ENCODE assay signal across 21 cellular contexts in the genomic region with DNA sequence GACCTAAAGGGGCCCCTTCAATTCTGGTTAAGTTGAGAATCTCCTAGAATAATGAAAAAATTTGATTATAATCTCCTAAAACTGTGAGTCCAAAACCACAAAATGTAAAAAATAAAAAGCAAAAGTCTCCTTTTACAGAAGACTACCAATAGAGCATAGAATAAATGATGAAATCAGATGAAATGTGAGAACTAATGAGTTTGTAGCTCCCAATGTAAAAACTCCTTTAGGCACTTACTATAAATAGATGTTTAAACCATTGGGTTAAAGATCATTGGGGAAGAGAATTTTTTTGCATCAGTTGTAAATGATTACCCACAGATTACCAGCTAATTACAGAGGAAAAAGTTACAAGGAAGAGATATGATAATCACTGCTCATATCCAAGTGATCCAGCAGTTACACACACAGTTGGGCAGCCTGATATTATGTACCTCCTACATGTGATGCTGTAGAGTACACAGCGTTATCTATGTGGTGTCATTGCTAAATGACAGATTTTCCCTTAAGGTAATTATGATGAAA.
A peak's percentile ranks its signal among the peaks of the same experiment; 100 is the strongest.
DNase-seq lines count a peak whose midpoint lies in the region; ATAC-seq and TF ChIP-seq lines count a peak whose summit lies in the region.
"Had no signal": no experiment of that assay in that cellular context is flagged by ENCODE, and none has a peak within 500 bp of the region (broad histone marks: within the 10 kb centered on the region; RNA-seq: fewer than 3 reads in every experiment).

No MANE protein-coding gene starts in this region.

- H3K4me3 Mint-ChIP-seq in mesothelial cell of epicardium = no peak overlapping the region
- H3K4me3 Mint-ChIP-seq in CD8-positive, alpha-beta memory T cell = no peak overlapping the region
- H3K4me3 Mint-ChIP-seq: activated CD8-positive, alpha-beta T cell treated with anti-CD3 and anti-CD28 coated beads, Interleukin-2, amount 10 ng/mL, durations not matched to agents 7 days and 5 days; activated T-cell treated with anti-CD3 and anti-CD28 coated beads, Interleukin-2, amount 50 U/mL, for 4 hours; CD8-positive, alpha-beta T cell; stimulated activated effector memory CD8-positive, alpha-beta T cell treated with anti-CD3 and anti-CD28 coated beads, Interleukin-12 subunit alpha, Interleukin-12 subunit beta, amount 100 ng/mL, for 72 hours had no signal

- CTCF ChIA-PET in CD8-positive, alpha-beta memory T cell (lab: Charles Lee) = no interaction called here

- no peaks in the 10 kb centered on the region for H3K27me3 Mint-ChIP-seq in mesothelial cell of epicardium (ENCODE audit: low read depth)
- no peaks in the 10 kb centered on the region for H3K27me3 Mint-ChIP-seq in CD8-positive, alpha-beta memory T cell

- no peaks in the 10 kb centered on the region for H3K36me3 ChIP-seq in CD8-positive, alpha-beta memory T cell (ENCODE audit: insufficient read depth, low read length)
- H3K36me3 ChIP-seq: prostate gland, suprapubic skin had no signal

- DNase-seq in Caki2 (ENCODE audit: low read depth) (peak; percentile 8), NCI-H460 (ENCODE audit: extremely low read depth, low read depth) (peak; percentile 15), dedifferentiated amniotic fluid mesenchymal stem cell (ENCODE audit: extremely low spot score) (peak; percentile 96), mesothelial cell of epicardium (ENCODE audit: low spot score in 2 of 2, unreplicated experiment in 2 of 2) (no peak), glomerular visceral epithelial cell (ENCODE audit: extremely low spot score) (no peak)
- no peak for DNase-seq in CD8-positive, alpha-beta memory T cell
- DNase-seq: activated CD4-positive, CD25-positive, alpha-beta regulatory T cell treated with anti-CD3 and anti-CD28 coated beads, Interleukin-2, amount 50 U/mL, for 72 hours; activated CD8-positive, alpha-beta T cell treated with anti-CD3 and anti-CD28 coated beads, Interleukin-2, amount 10 ng/mL, durations not matched to agents 7 days and 5 days; activated naive CD4-positive, alpha-beta T cell treated with Interleukin-2 at 50 U/mL for 16 hours; activated T-cell treated with anti-CD3 and anti-CD28 coated beads, Interleukin-2, amount 50 U/mL, for 4 hours; amygdala; CD8-positive, alpha-beta T cell; mammary epithelial cell; NCI-H1105 treated with DMSO at 0.1 percent for 48 hours; NCI-H2081; NCI-H510A; stimulated activated CD4-positive, alpha-beta T cell treated with anti-CD3 and anti-CD28 coated beads, Interleukin-2, amount 100 ng/mL, for 24 hours had no signal

- H3K4me1 ChIP-seq in CD8-positive, alpha-beta memory T cell (ENCODE audit: insufficient read depth, low read length) = no peaks in the 10 kb centered on the region
- H3K4me1 ChIP-seq: prostate gland, suprapubic skin had no signal

- ATAC-seq in GM19467 (IDR thresholded peaks at IDR 0.05; ENCODE audit: unreplicated experiment) = no peak
- ATAC-seq: activated CD8-positive, alpha-beta T cell treated with anti-CD3 and anti-CD28 coated beads, Interleukin-2, amount 10 ng/mL, durations not matched to agents 7 days and 5 days; activated T-cell treated with anti-CD3 and anti-CD28 coated beads, Interleukin-2, amount 50 U/mL, for 4 hours; CD8-positive, alpha-beta T cell; stimulated activated effector memory CD8-positive, alpha-beta T cell treated with anti-CD3 and anti-CD28 coated beads, Interleukin-12 subunit alpha, Interleukin-12 subunit beta, amount 100 ng/mL, for 72 hours had no signal

- no peaks in the 10 kb centered on the region for H3K9me3 Mint-ChIP-seq in mesothelial cell of epicardium
- peaks cover 4 to 11% (median 7%) of the 10 kb centered on the region in 5 donors for H3K9me3 Mint-ChIP-seq in CD8-positive, alpha-beta memory T cell
- H3K9me3 Mint-ChIP-seq: activated T-cell treated with anti-CD3 and anti-CD28 coated beads, Interleukin-2, amount 50 U/mL, for 4 hours had no signal

- no peaks in the 10 kb centered on the region for H3K9me3 ChIP-seq in CD8-positive, alpha-beta memory T cell (ENCODE audit: low read length)
- H3K9me3 ChIP-seq: prostate gland, suprapubic skin had no signal

- POLR2A ChIA-PET in CD8-positive, alpha-beta memory T cell (lab: Charles Lee) = no interaction called here

- TF ChIP-seq CTCF in mesothelial cell of epicardium (IDR thresholded peaks at IDR 0.05; ENCODE audit: unreplicated experiment) = no peak

- peak overlapping the region; percentile 41 for H3K27ac Mint-ChIP-seq in mesothelial cell of epicardium
- peak overlapping the region in 1 of 8 donors; percentile 5 for H3K27ac Mint-ChIP-seq in CD8-positive, alpha-beta memory T cell
- H3K27ac Mint-ChIP-seq: activated CD8-positive, alpha-beta T cell treated with anti-CD3 and anti-CD28 coated beads, Interleukin-2, amount 10 ng/mL, durations not matched to agents 7 days and 5 days; CD8-positive, alpha-beta T cell; stimulated activated effector memory CD8-positive, alpha-beta T cell treated with anti-CD3 and anti-CD28 coated beads, Interleukin-12 subunit alpha, Interleukin-12 subunit beta, amount 100 ng/mL, for 72 hours had no signal

- H3K27ac ChIP-seq in CD8-positive, alpha-beta memory T cell (ENCODE audit: low read depth, low read length) = no peak overlapping the region
- H3K27ac ChIP-seq: prostate gland, suprapubic skin had no signal

- peaks cover 35% of the 10 kb centered on the region for H3K4me1 Mint-ChIP-seq in mesothelial cell of epicardium
- no peaks in the 10 kb centered on the region for H3K4me1 Mint-ChIP-seq in CD8-positive, alpha-beta memory T cell
- H3K4me1 Mint-ChIP-seq: stimulated activated effector memory CD8-positive, alpha-beta T cell treated with anti-CD3 and anti-CD28 coated beads, Interleukin-12 subunit alpha, Interleukin-12 subunit beta, amount 100 ng/mL, for 72 hours had no signal

- in situ Hi-C loops in Caki2 (cut with HindIII; ENCODE audit: low pct_unique_long_range_greater_than_20kb, low sequenced_read_pairs) = no loop called here

- no peak overlapping the region for H3K4me3 ChIP-seq in CD8-positive, alpha-beta memory T cell (ENCODE audit: low read length)
- H3K4me3 ChIP-seq: prostate gland, suprapubic skin had no signal

- no peaks in the 10 kb centered on the region for H3K36me3 Mint-ChIP-seq in mesothelial cell of epicardium
- H3K36me3 Mint-ChIP-seq in CD8-positive, alpha-beta memory T cell = no peaks in the 10 kb centered on the region
- H3K36me3 Mint-ChIP-seq: CD8-positive, alpha-beta T cell; stimulated activated effector memory CD8-positive, alpha-beta T cell treated with anti-CD3 and anti-CD28 coated beads, Interleukin-12 subunit alpha, Interleukin-12 subunit beta, amount 100 ng/mL, for 72 hours had no signal

- H3K27me3 ChIP-seq in CD8-positive, alpha-beta memory T cell (ENCODE audit: insufficient read depth, low read length, poor library complexity, severe bottlenecking) = no peaks in the 10 kb centered on the region
- H3K27me3 ChIP-seq: suprapubic skin had no signal

Comparison
In these comparisons a context has a peak if more than half of its experiments do, and no peak if none do; other contexts are left out.
1. DNase-seq: peak in Caki2 (single experiment), NCI-H460 (single experiment) and dedifferentiated amniotic fluid mesenchymal stem cell (single experiment); none in mesothelial cell of epicardium (0 of 2), glomerular visceral epithelial cell (single experiment) and CD8-positive, alpha-beta memory T cell (0 of 5).